In genomic region chr19:1469936-1470863, GRCh38 we compare ENCODE assay signal across 8 cellular contexts. TPM values are rescaled to one million over a fixed set of nuclear protein-coding genes. Genes with fewer than 3 reads are reported as not detected.
DNase-seq lines count a peak whose midpoint lies in the region; ATAC-seq and TF ChIP-seq lines count a peak whose summit lies in the region.

No MANE protein-coding gene starts in this region.

- TF ChIP-seq POLR2A in breast epithelium (IDR thresholded peaks at IDR 0.05) (no peak), right lobe of liver (IDR thresholded peaks at IDR 0.05) (no peak)

- peaks cover 13% of the 10 kb centered on the region; the same call in 1 of the 2 replicates for H3K79me2 ChIP-seq in SK-N-SH (ENCODE audit: insufficient read depth)

- H3K4me3 ChIP-seq in breast epithelium (peak overlapping the region; percentile 29 to 69 (median 49)), right lobe of liver (peak overlapping the region; percentile 3 to 33 (median 18)), SK-N-SH (ENCODE audit: low read depth in 2 of 2, low read length in 1 of 2) (no peak overlapping the region)

- H3K27ac ChIP-seq in breast epithelium, result no peak overlapping the region
- no peak overlapping the region for H3K27ac ChIP-seq in right lobe of liver
- no peak overlapping the region; a peak in 1 of 4 replicates for H3K27ac ChIP-seq in SK-N-SH (ENCODE audit: low read depth in 2 of 2, low read length in 1 of 2)

- H3K4me1 ChIP-seq in breast epithelium (peaks cover 34 to 38% of the 10 kb centered on the region in 2 donors), right lobe of liver (peaks cover 0 to 49% (median 10%) of the 10 kb centered on the region in 4 donors), SK-N-SH (ENCODE audit: control insufficient read depth in 1 of 2, insufficient read depth in 2 of 2, low read depth in 1 of 2, low read length in 1 of 2) (peaks cover 0 to 14% of the 10 kb centered on the region in 2 experiments; a peak in 1 of 4 replicates)

- no peaks in the 10 kb centered on the region for H3F3A ChIP-seq in SK-N-SH (replicated peaks; ENCODE audit: insufficient read depth)

- intact Hi-C loops in Right ventricle myocardium inferior (cut with DNase I), result no loop called here
- intact Hi-C loops in cardiac septum (cut with DNase I), result no loop called here
- intact Hi-C loops in breast epithelium (cut with DNase I; ENCODE audit: low total_unique reads), result no loop called here
- intact Hi-C loops in right lobe of liver (cut with DNase I), result no loop called here

- H3K9ac ChIP-seq in SK-N-SH, result no peak overlapping the region

- ATAC-seq in Right ventricle myocardium inferior (peak; percentile 39), right lobe of liver (peak in 3 of 4 donors; percentile 38 to 50 (median 50)), GM19397 (IDR thresholded peaks at IDR 0.05; ENCODE audit: unreplicated experiment) (no peak)

- H3K4me2 ChIP-seq in SK-N-SH, result no peak overlapping the region

- peaks cover 26% of the 10 kb centered on the region for H4K20me1 ChIP-seq in SK-N-SH (ENCODE audit: insufficient read depth)

- no CpG with 5 or more reads among the region's 90 CpGs for WGBS in right lobe of liver (ENCODE audit: insufficient coverage, low coverage, low lambda C conversion rate, missing lambda C conversion rate)
- WGBS in SK-N-SH (ENCODE audit: low lambda C conversion rate), result 89% methylated on average over 37 of the region's 90 CpGs

- CTCF ChIA-PET in SK-N-SH (lab: Yijun Ruan, JAX), result interaction anchor here (3.5 kb wide), 1 partner anchor 26 kb away, joined by 21 read pairs; no protein-coding TSS in a partner anchor

- peaks cover 28 to 69% of the 10 kb centered on the region in 2 donors for H3K27me3 ChIP-seq in breast epithelium
- H3K27me3 ChIP-seq in right lobe of liver, result peaks cover 0 to 41% of the 10 kb centered on the region in 2 donors
- H3K27me3 ChIP-seq in SK-N-SH (ENCODE audit: insufficient read depth), result no peaks in the 10 kb centered on the region

- H3K9me2 ChIP-seq in SK-N-SH, result no peaks in the 10 kb centered on the region

- DNase-seq in Right ventricle myocardium inferior (ENCODE audit: missing footprints), result peak; percentile 74
- DNase-seq in cardiac septum (ENCODE audit: low spot score), result no peak
- peak; percentile 57 for DNase-seq in T-helper 9 cell
- DNase-seq in breast epithelium (ENCODE audit: low spot score in 2 of 2), result peak in 1 of 2 donors; percentile 43
- peak in 1 of 3 donors; percentile 56 for DNase-seq in right lobe of liver
- DNase-seq in stimulated activated CD8-positive, alpha-beta memory T cell treated with anti-CD3 and anti-CD28 coated beads, Interleukin-2, amount 100 ng/mL, for 48 hours (ENCODE audit: low read depth in 2 of 2), result peak; percentile 50 to 62
- DNase-seq in SK-N-SH, result no peak

- POLR2A ChIA-PET in SK-N-SH (lab: Yijun Ruan, JAX), result no interaction called here

- H2AFZ ChIP-seq in SK-N-SH (ENCODE audit: low read depth), result no peak overlapping the region

- TF ChIP-seq EP300 in SK-N-SH (IDR thresholded peaks at IDR 0.05; ENCODE audit: borderline replicate concordance in 1 of 2, low read depth in 1 of 2, low read length in 1 of 2), result no peak

- TF ChIP-seq CTCF in breast epithelium (IDR thresholded peaks at IDR 0.05) (no peak), right lobe of liver (IDR thresholded peaks at IDR 0.05) (no peak), SK-N-SH (IDR thresholded peaks at IDR 0.05) (no peak)

- no peak for TF ChIP-seq RAD21 in SK-N-SH (IDR thresholded peaks at IDR 0.05; ENCODE audit: low read length)

- H3K9me3 ChIP-seq in breast epithelium, result no peaks in the 10 kb centered on the region
- no peaks in the 10 kb centered on the region for H3K9me3 ChIP-seq in right lobe of liver
- no peaks in the 10 kb centered on the region for H3K9me3 ChIP-seq in SK-N-SH

- H3K36me3 ChIP-seq in breast epithelium (no peaks in the 10 kb centered on the region), right lobe of liver (no peaks in the 10 kb centered on the region), SK-N-SH (replicated peaks in 1 of 2; ENCODE audit: control insufficient read depth in 1 of 2, insufficient read depth in 2 of 2, low read length in 1 of 2) (peaks cover 0 to 28% of the 10 kb centered on the region in 2 experiments)

TF ChIP-seq in SK-N-SH, 30 proteins besides CTCF, POLR2A, EP300 and RAD21 (continues in another document):
- TF ChIP-seq TEAD4 (IDR thresholded peaks at IDR 0.05; ENCODE audit: borderline replicate concordance, insufficient read depth) (no peak), ZBTB33 (IDR thresholded peaks at IDR 0.05; ENCODE audit: borderline replicate concordance, low read depth) (no peak), REST (IDR thresholded peaks at IDR 0.05; ENCODE audit: low read depth, low read length) (no peak), FOSL2 (IDR thresholded peaks at IDR 0.05; ENCODE audit: borderline replicate concordance, low read depth) (no peak), FOXJ3 (CRISPR knock-in tag; IDR thresholded peaks at IDR 0.05) (no peak), POLR2AphosphoS5 (IDR thresholded peaks at IDR 0.05; ENCODE audit: low read depth, low read length) (no peak)

RNA-seq across cellular contexts. Expression of gene C19orf25, which starts 8.8 kb away (rescaled TPM):
- 21.5 TPM for total RNA-seq in Right ventricle myocardium inferior
- 16.9 TPM for total RNA-seq in cardiac septum
- 10 to 100 TPM; 27.7 to 32.8 (median 28.7) TPM for total RNA-seq in breast epithelium
- total RNA-seq in right lobe of liver, result 10 to 100 TPM; 12.2 to 32.7 (median 15.3) TPM
- 23.4 and 25.3 TPM in 2 replicates for polyA plus RNA-seq in SK-N-SH (2012; rRNA removed)
- polyA plus RNA-seq in SK-N-SH (2012; cell fraction: cytosol; rRNA removed), result 11.5 and 20.3 TPM in 2 replicates
- 27.2 and 30.6 TPM in 2 replicates for polyA plus RNA-seq in SK-N-SH (2012; cell fraction: nucleus; rRNA removed)

RNA-seq across cellular contexts. Expression of gene PCSK4, which starts 19.9 kb away (rescaled TPM):
- total RNA-seq in Right ventricle myocardium inferior (0.89 TPM), cardiac septum (1.5 TPM), breast epithelium (1 to 10 TPM; 2.2 to 10.0 (median 5.9) TPM), right lobe of liver (1 to 10 TPM; 2.0 to 8.0 (median 3.6) TPM)
- polyA plus RNA-seq in SK-N-SH (2012; rRNA removed), result 5.8 and 6.6 TPM in 2 replicates
- polyA plus RNA-seq in SK-N-SH (2012; cell fraction: cytosol; rRNA removed), result 1.1 and 1.5 TPM in 2 replicates
- polyA plus RNA-seq in SK-N-SH (2012; cell fraction: nucleus; rRNA removed), result 69.2 and 138 TPM in 2 replicates

RNA-seq across cellular contexts. Expression of gene APC2, which starts 20.3 kb away (rescaled TPM):
- total RNA-seq in Right ventricle myocardium inferior (0.14 TPM), cardiac septum (0.08 TPM), breast epithelium (under 1 TPM; under 0.01 to 0.29 (median 0.16) TPM), right lobe of liver (under 1 TPM in 3 of 6 experiments, not detected in 3; 0.06 to 0.13 (median 0.06) TPM)
- polyA plus RNA-seq in SK-N-SH (2012; rRNA removed), result 1.3 and 1.8 TPM in 2 replicates
- polyA plus RNA-seq in SK-N-SH (2012; cell fraction: cytosol; rRNA removed), result 0.59 and 1.3 TPM in 2 replicates
- polyA plus RNA-seq in SK-N-SH (2012; cell fraction: nucleus; rRNA removed), result 4.1 and 5.2 TPM in 2 replicates

RNA-seq across cellular contexts. Expression of gene REEP6, which starts 20.8 kb away (rescaled TPM):
- total RNA-seq in Right ventricle myocardium inferior (1.1 TPM), cardiac septum (3.3 TPM), breast epithelium (10 to 100 TPM in 2 of 3 donors, 1 to 10 TPM in 1; 4.3 to 17.4 (median 11.0) TPM), right lobe of liver (100 to 1,000 TPM; 113 to 218 (median 177) TPM)
- 6.8 and 9.1 TPM in 2 replicates for polyA plus RNA-seq in SK-N-SH (2012; rRNA removed)
- 4.0 and 5.0 TPM in 2 replicates for polyA plus RNA-seq in SK-N-SH (2012; cell fraction: cytosol; rRNA removed)
- 5.8 and 6.7 TPM in 2 replicates for polyA plus RNA-seq in SK-N-SH (2012; cell fraction: nucleus; rRNA removed)

RNA-seq across cellular contexts. Expression of gene RPS15, which starts 32.0 kb away (rescaled TPM):
- total RNA-seq in Right ventricle myocardium inferior (695 TPM), cardiac septum (479 TPM), breast epithelium (1,000 to 10,000 TPM; 2,978 to 3,238 (median 2,982) TPM), right lobe of liver (1,000 to 10,000 TPM in 2 of 6 experiments, 100 to 1,000 TPM in 4; 334 to 1,615 (median 355) TPM)
- 2,836 and 3,749 TPM in 2 replicates for polyA plus RNA-seq in SK-N-SH (2012; rRNA removed)
- 2,019 and 3,381 TPM in 2 replicates for polyA plus RNA-seq in SK-N-SH (2012; cell fraction: cytosol; rRNA removed)
- polyA plus RNA-seq in SK-N-SH (2012; cell fraction: nucleus; rRNA removed), result 943 and 2,115 TPM in 2 replicates

Comparison
In these comparisons a context has a peak if more than half of its experiments do, and no peak if none do; other contexts are left out.
1. DNase-seq: peak in Right ventricle myocardium inferior (single experiment), T-helper 9 cell (single experiment) and stimulated activated CD8-positive, alpha-beta memory T cell treated with anti-CD3 and anti-CD28 coated beads, Interleukin-2, amount 100 ng/mL, for 48 hours (2 of 2); none in cardiac septum (single experiment) and SK-N-SH (single experiment).
2. H3K4me3 ChIP-seq: peak in breast epithelium (3 of 3) and right lobe of liver (3 of 3); none in SK-N-SH (0 of 2).